ENCODE assay signal across 27 cellular contexts in the genomic region with DNA sequence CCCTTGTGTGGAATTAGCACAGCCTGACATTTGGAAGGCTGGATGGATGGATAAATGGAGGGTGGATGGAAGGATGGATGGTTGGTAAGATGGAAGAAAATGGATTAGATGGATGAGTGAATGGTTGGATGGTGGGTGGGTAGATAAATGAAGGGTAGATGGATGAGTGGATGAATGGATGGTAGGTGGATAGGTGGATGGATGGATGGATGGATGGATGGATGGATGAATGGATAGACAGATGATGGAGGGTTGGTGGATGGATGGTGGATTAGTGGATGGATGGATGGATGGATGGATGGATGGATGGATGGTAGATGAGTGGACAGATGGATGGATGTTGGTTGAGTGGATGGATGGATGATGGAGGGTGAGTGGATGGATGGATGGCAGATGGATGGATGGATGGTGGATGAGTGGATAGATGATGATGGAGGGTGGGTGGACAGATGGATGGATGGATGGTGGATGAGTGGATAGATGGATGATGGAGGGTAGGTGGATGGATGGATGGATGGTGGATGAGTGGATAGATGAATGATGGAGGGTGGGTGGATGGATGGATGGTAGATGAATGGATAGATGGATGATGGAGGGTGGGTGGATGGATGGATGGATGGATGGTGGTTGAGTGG.
"Had no signal": no experiment of that assay in that cellular context is flagged by ENCODE, and none has a peak within 500 bp of the region (broad histone marks: within the 10 kb centered on the region; RNA-seq: fewer than 3 reads in every experiment).

No MANE protein-coding gene starts in this region.

- H3K27me3 Mint-ChIP-seq: activated naive CD8-positive, alpha-beta T cell treated with anti-CD3 and anti-CD28 coated beads, Interleukin-2, amount 10 ng/mL, durations not matched to agents 7 days and 5 days had no signal

- H3K27ac ChIP-seq: brain microvascular endothelial cell, coronary artery, dorsolateral prefrontal cortex, WERI-Rb-1 had no signal

- H3K36me3 Mint-ChIP-seq: activated naive CD4-positive, alpha-beta T cell treated with anti-CD3 and anti-CD28 coated beads, Interleukin-2, amount 50 U/mL, for 24 hours; activated naive CD8-positive, alpha-beta T cell treated with anti-CD3 and anti-CD28 coated beads, Interleukin-2, amount 10 ng/mL, durations not matched to agents 7 days and 5 days had no signal

- H3K36me3 ChIP-seq: brain microvascular endothelial cell, WERI-Rb-1 had no signal

- H3K27ac Mint-ChIP-seq: activated B cell treated with CpG ODN at 0.5 μM for 24 hours; activated CD8-positive, alpha-beta T cell treated with anti-CD3 and anti-CD28 coated beads for 36 hours; activated naive CD4-positive, alpha-beta T cell treated with anti-CD3 and anti-CD28 coated beads for 36 hours; activated naive CD4-positive, alpha-beta T cell treated with anti-CD3 and anti-CD28 coated beads, Interleukin-2, amount 50 U/mL, for 24 hours; activated naive CD8-positive, alpha-beta T cell treated with anti-CD3 and anti-CD28 coated beads, Interleukin-2, amount 10 ng/mL, durations not matched to agents 7 days and 5 days; activated T-helper 2 cell treated with anti-CD3 and anti-CD28 coated beads, Interferon-gamma antibody, Interleukin-2, Interleukin-4, amounts not matched to agents 10 μg/mL and 5 μg/mL and 100 μg/mL, durations not matched to agents 14 hours and 24 hours and 36 hours; dendritic cell treated with granulocyte-macrophage colony-stimulating factor and Interleukin-4, amounts not matched to agents 40 ng/mL and 50 ng/mL, for 4 days; endodermal cell; T-helper 17 cell; T-helper 2 cell treated with Interferon-gamma antibody and Interleukin-4, amounts not matched to agents 5 μg/mL and 100 μg/mL, for 36 hours had no signal

- DNase-seq: activated B cell treated with CpG ODN at 0.5 μM for 24 hours; activated CD4-positive, alpha-beta T cell treated with anti-CD3 and anti-CD28 coated beads for 48 hours; activated CD4-positive, alpha-beta T cell treated with anti-CD3 and anti-CD28 coated beads, Interleukin-2, amount 50 U/mL, for 1 hour; activated CD4-positive, alpha-beta T cell treated with anti-CD3 and anti-CD28 coated beads, Interleukin-2, amount 50 U/mL, for 48 hours; activated CD8-positive, alpha-beta T cell treated with anti-CD3 and anti-CD28 coated beads for 36 hours; activated naive CD4-positive, alpha-beta T cell treated with anti-CD3 and anti-CD28 coated beads for 36 hours; activated naive CD8-positive, alpha-beta T cell treated with anti-CD3 and anti-CD28 coated beads, Interleukin-2, amount 10 ng/mL, durations not matched to agents 7 days and 5 days; activated T-cell treated with anti-CD3 and anti-CD28 coated beads, Interleukin-2, amount 50 U/mL, for 4 hours; amniotic stem cell; brain microvascular endothelial cell; dorsolateral prefrontal cortex; effector memory CD4-positive, alpha-beta T cell; endodermal cell; foreskin fibroblast; T-helper 17 cell; T1000; WERI-Rb-1 had no signal

- H3K9me3 Mint-ChIP-seq: activated B cell treated with CpG ODN at 0.5 μM for 24 hours; activated CD8-positive, alpha-beta T cell treated with anti-CD3 and anti-CD28 coated beads for 36 hours; activated naive CD4-positive, alpha-beta T cell treated with anti-CD3 and anti-CD28 coated beads for 36 hours; activated naive CD4-positive, alpha-beta T cell treated with anti-CD3 and anti-CD28 coated beads, Interleukin-2, amount 50 U/mL, for 24 hours; activated T-cell treated with anti-CD3 and anti-CD28 coated beads, Interleukin-2, amount 50 U/mL, for 4 hours; activated T-helper 2 cell treated with anti-CD3 and anti-CD28 coated beads, Interferon-gamma antibody, Interleukin-2, Interleukin-4, amounts not matched to agents 10 μg/mL and 5 μg/mL and 100 μg/mL, durations not matched to agents 14 hours and 24 hours and 36 hours; central memory CD8-positive, alpha-beta T cell; endodermal cell; T-helper 2 cell treated with Interferon-gamma antibody and Interleukin-4, amounts not matched to agents 5 μg/mL and 100 μg/mL, for 36 hours had no signal

- H3K4me1 Mint-ChIP-seq: activated B cell treated with CpG ODN at 0.5 μM for 24 hours; activated naive CD4-positive, alpha-beta T cell treated with anti-CD3 and anti-CD28 coated beads, Interleukin-2, amount 50 U/mL, for 24 hours; central memory CD8-positive, alpha-beta T cell had no signal

- H3K4me3 ChIP-seq: coronary artery had no signal

- ATAC-seq: activated CD4-positive, CD25-positive, alpha-beta regulatory T cell treated with anti-CD3 and anti-CD28 coated beads, Interleukin-2, amount 50 U/mL, for 24 hours; activated CD8-positive, alpha-beta T cell treated with anti-CD3 and anti-CD28 coated beads for 36 hours; activated T-cell treated with anti-CD3 and anti-CD28 coated beads, Interleukin-2, amount 50 U/mL, for 4 hours; esophagus mucosa; T-helper 17 cell had no signal

- H3K27me3 ChIP-seq: brain microvascular endothelial cell had no signal

- FAIRE-seq: astrocyte, frontal cortex had no signal

- H3K4me3 Mint-ChIP-seq: activated B cell treated with CpG ODN at 0.5 μM for 24 hours; activated CD8-positive, alpha-beta T cell treated with anti-CD3 and anti-CD28 coated beads for 36 hours; activated naive CD4-positive, alpha-beta T cell treated with anti-CD3 and anti-CD28 coated beads for 36 hours; activated naive CD4-positive, alpha-beta T cell treated with anti-CD3 and anti-CD28 coated beads, Interleukin-2, amount 50 U/mL, for 24 hours; activated naive CD8-positive, alpha-beta T cell treated with anti-CD3 and anti-CD28 coated beads, Interleukin-2, amount 10 ng/mL, durations not matched to agents 7 days and 5 days; activated T-cell treated with anti-CD3 and anti-CD28 coated beads, Interleukin-2, amount 50 U/mL, for 4 hours; central memory CD8-positive, alpha-beta T cell; dendritic cell treated with granulocyte-macrophage colony-stimulating factor and Interleukin-4, amounts not matched to agents 40 ng/mL and 50 ng/mL, for 4 days; endodermal cell; T-helper 17 cell; T-helper 2 cell treated with Interferon-gamma antibody and Interleukin-4, amounts not matched to agents 5 μg/mL and 100 μg/mL, for 36 hours had no signal
